Comparison of ENCODE assay signal across 13 cellular contexts in the genomic region with DNA sequence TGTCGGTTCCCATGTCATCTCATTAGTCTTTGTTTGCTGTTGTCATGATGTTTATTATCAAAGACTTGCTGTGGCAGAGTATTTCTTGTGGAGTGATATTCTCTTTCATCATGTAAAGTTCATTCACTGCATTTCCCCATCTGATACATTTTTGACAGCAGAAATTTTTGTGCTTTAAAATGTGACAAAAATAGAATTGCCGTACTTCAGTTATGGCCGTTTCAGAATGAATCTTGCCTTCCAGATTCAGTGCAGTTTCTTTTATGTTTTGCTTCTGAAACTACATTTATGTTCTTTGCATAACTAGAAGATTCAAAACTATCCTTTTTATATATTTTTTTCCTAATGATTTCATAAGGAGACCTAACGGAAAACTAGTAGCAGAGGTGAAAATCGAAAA. TPM values are rescaled to one million over a fixed set of nuclear protein-coding genes. Genes with fewer than 3 reads are reported as not detected.
A peak's percentile ranks its signal among the peaks of the same experiment; 100 is the strongest.
DNase-seq lines count a peak whose midpoint lies in the region; ATAC-seq and TF ChIP-seq lines count a peak whose summit lies in the region.
"Had no signal": no experiment of that assay in that cellular context is flagged by ENCODE, and none has a peak within 500 bp of the region (broad histone marks: within the 10 kb centered on the region; RNA-seq: fewer than 3 reads in every experiment).

No MANE protein-coding gene starts in this region.

- H4K5ac ChIP-seq in IMR-90 (ENCODE audit: low read depth, low read length): no peak overlapping the region; the same call in 1 of the 2 replicates

- H2BK15ac ChIP-seq in IMR-90 (ENCODE audit: low read depth, low read length): no peak overlapping the region

- dilution Hi-C loops in IMR-90 (cut with HindIII; ENCODE audit: low sequenced_read_pairs, unreplicated experiment): no loop called here

- H3K4me1 ChIP-seq in IMR-90 (ENCODE audit: control insufficient read depth, insufficient read depth, low read length): no peaks in the 10 kb centered on the region
- no peaks in the 10 kb centered on the region for H3K4me1 ChIP-seq in smooth muscle cell (ENCODE audit: low read depth)
- H3K4me1 ChIP-seq: prostate gland, SJCRH30 had no signal

- H3K27me3 ChIP-seq in IMR-90 (ENCODE audit: control insufficient read depth, insufficient read depth, low read length) (no peaks in the 10 kb centered on the region; the same call in none of the 2 replicates), smooth muscle cell (ENCODE audit: low read depth) (no peaks in the 10 kb centered on the region)
- H3K27me3 ChIP-seq: SJCRH30 had no signal

- no peak overlapping the region for H2BK20ac ChIP-seq in IMR-90 (ENCODE audit: low read depth, low read length)

- H2AK9ac ChIP-seq in IMR-90 (replicated peaks; ENCODE audit: low read depth, low read length, poor library complexity): no peak overlapping the region

- H3K56ac ChIP-seq in IMR-90 (ENCODE audit: extremely low read depth, insufficient read depth, low read length): no peak overlapping the region

- H2AFZ ChIP-seq in IMR-90 (replicated peaks; ENCODE audit: low read length, poor library complexity): no peak overlapping the region
- no peak overlapping the region for H2AFZ ChIP-seq in smooth muscle cell (ENCODE audit: low read depth)

- H3F3A ChIP-seq in smooth muscle cell (ENCODE audit: low read depth): no peaks in the 10 kb centered on the region

- H3K79me2 ChIP-seq in smooth muscle cell (ENCODE audit: low read depth): no peaks in the 10 kb centered on the region

- H4K20me1 ChIP-seq in IMR-90 (ENCODE audit: insufficient read depth, low read length) (no peaks in the 10 kb centered on the region), smooth muscle cell (ENCODE audit: low read depth) (no peaks in the 10 kb centered on the region)

- H4K91ac ChIP-seq in IMR-90 (ENCODE audit: insufficient read depth, low read depth, low read length): no peak overlapping the region

- in situ Hi-C loops in IMR-90 (cut with MboI; ENCODE audit: low sequenced_read_pairs): no loop called here

- H3K4me1 Mint-ChIP-seq in activated T-cell treated with anti-CD3 and anti-CD28 coated beads, Interleukin-2, amount 50 U/mL, for 72 hours (ENCODE audit: low read depth): peaks cover 22% of the 10 kb centered on the region
- peaks cover 14% of the 10 kb centered on the region for H3K4me1 Mint-ChIP-seq in stimulated activated memory B cell treated with anti-CD40 and anti-IgM and Interleukin-4, amounts not matched to agents 10 μg/mL and 1 μg/mL and 100 μg/mL, for 72 hours

- H4K8ac ChIP-seq in IMR-90 (ENCODE audit: low read depth in 2 of 2, low read length in 2 of 2): peak overlapping the region in 1 of 2 experiments; percentile 35; a peak in 1 of 4 replicates

- POLR2A ChIA-PET in IMR-90 (lab: Charles Lee; ENCODE audit: unreplicated experiment): no interaction called here

- no peak for TF ChIP-seq RAD21 in IMR-90 (IDR thresholded peaks at IDR 0.05; ENCODE audit: low read length)

- H2AK5ac ChIP-seq in IMR-90 (ENCODE audit: low read depth, low read length): no peak overlapping the region

- H3K23ac ChIP-seq in IMR-90 (ENCODE audit: low read depth, low read length): no peak overlapping the region

- WGBS in IMR-90 (ENCODE audit: extremely low coverage in 2 of 2, insufficient read length in 1 of 2), 2 experiments: no CpG with 5 or more reads among the region's 5 CpGs
- 89% methylated on average over 5 of the region's 5 CpGs for WGBS in smooth muscle cell (ENCODE audit: low lambda C conversion rate)

- H3K9ac ChIP-seq in IMR-90 (ENCODE audit: low read depth, low read length) (no peak overlapping the region; the same call in 1 of the 2 replicates), smooth muscle cell (ENCODE audit: low read depth) (no peak overlapping the region)

- TF ChIP-seq POLR2A in IMR-90 (IDR thresholded peaks at IDR 0.05; ENCODE audit: low read depth, low read length): no peak

- no peak for DNase-seq in activated T-cell treated with anti-CD3 and anti-CD28 coated beads, Interleukin-2, amount 50 U/mL, for 72 hours
- DNase-seq in activated T-cell treated with anti-CD3 and anti-CD28 coated beads, Interleukin-2, amount 50 U/mL, for 48 hours: no peak
- DNase-seq in IMR-90: no peak
- DNase-seq in kidney tubule cell (ENCODE audit: low spot score): no peak
- no peak for DNase-seq in smooth muscle cell (lab: John Stamatoyannopoulos, UW; ENCODE audit: unreplicated experiment)
- DNase-seq in NCI-H446 treated with DMSO at 0.1 percent for 48 hours (lab: John Stamatoyannopoulos, UW): no peak
- DNase-seq: KG1, left ventricle myocardium superior, SJCRH30 had no signal

- H3K27ac ChIP-seq in IMR-90 (ENCODE audit: insufficient read depth, low read length) (no peak overlapping the region), smooth muscle cell (ENCODE audit: low read depth) (no peak overlapping the region)
- H3K27ac ChIP-seq: prostate gland, SJCRH30 had no signal

- H3K27ac Mint-ChIP-seq in activated T-cell treated with anti-CD3 and anti-CD28 coated beads, Interleukin-2, amount 50 U/mL, for 72 hours: peak overlapping the region; percentile 94
- peak overlapping the region; percentile 84 for H3K27ac Mint-ChIP-seq in stimulated activated memory B cell treated with anti-CD40 and anti-IgM and Interleukin-4, amounts not matched to agents 10 μg/mL and 1 μg/mL and 100 μg/mL, for 72 hours

- no peak overlapping the region for H3K4ac ChIP-seq in IMR-90 (ENCODE audit: low read depth, low read length)

- no peaks in the 10 kb centered on the region for H3K9me3 Mint-ChIP-seq in activated T-cell treated with anti-CD3 and anti-CD28 coated beads, Interleukin-2, amount 50 U/mL, for 72 hours
- H3K9me3 Mint-ChIP-seq in stimulated activated memory B cell treated with anti-CD40 and anti-IgM and Interleukin-4, amounts not matched to agents 10 μg/mL and 1 μg/mL and 100 μg/mL, for 72 hours: no peaks in the 10 kb centered on the region

- intact Hi-C loops in IMR-90 (cut with micrococcal nuclease): no loop called here

- no peak overlapping the region for H3K14ac ChIP-seq in IMR-90 (replicated peaks; ENCODE audit: low read depth, low read length)

- peak; percentile 25 to 26 for ATAC-seq in activated T-cell treated with anti-CD3 and anti-CD28 coated beads, Interleukin-2, amount 50 U/mL, for 72 hours (replicated peaks in 1 of 2)
- ATAC-seq in GM21723 (IDR thresholded peaks at IDR 0.05; ENCODE audit: unreplicated experiment) (peak; percentile 47), IMR-90 (ENCODE audit: low read depth) (no peak)
- no peak for ATAC-seq in stimulated activated memory B cell treated with anti-CD40 and anti-IgM and Interleukin-4, amounts not matched to agents 10 μg/mL and 1 μg/mL and 100 μg/mL, for 72 hours
- ATAC-seq: HCT116, left ventricle myocardium superior had no signal

- H3K9me3 ChIP-seq in IMR-90 (ENCODE audit: control insufficient read depth, insufficient read depth, low read length) (no peaks in the 10 kb centered on the region), smooth muscle cell (replicated peaks; ENCODE audit: low read depth) (no peaks in the 10 kb centered on the region)
- H3K9me3 ChIP-seq: prostate gland, SJCRH30 had no signal

- H3K36me3 Mint-ChIP-seq in activated T-cell treated with anti-CD3 and anti-CD28 coated beads, Interleukin-2, amount 50 U/mL, for 72 hours (ENCODE audit: insufficient read depth in 2 of 2): peaks cover 16 to 24% of the 10 kb centered on the region in 2 donors
- peaks cover 43% of the 10 kb centered on the region for H3K36me3 Mint-ChIP-seq in stimulated activated memory B cell treated with anti-CD40 and anti-IgM and Interleukin-4, amounts not matched to agents 10 μg/mL and 1 μg/mL and 100 μg/mL, for 72 hours

- CTCF ChIA-PET in IMR-90 (lab: Yijun Ruan, JAX): interaction anchor here (0.6 to 1.0 kb wide), 2 partner anchors 447 to 457 kb away, joined by 3 read pairs; no protein-coding TSS in a partner anchor

- no peak for TF ChIP-seq CTCF in IMR-90 (conservative IDR thresholded peaks at IDR 0.05; ENCODE audit: low read depth, low read length)
- TF ChIP-seq CTCF in smooth muscle cell (IDR thresholded peaks at IDR 0.05; ENCODE audit: borderline replicate concordance, insufficient read depth, poor library complexity, severe bottlenecking): no peak

- H3K9me1 ChIP-seq in IMR-90 (ENCODE audit: insufficient read depth, low read length): no peaks in the 10 kb centered on the region

- H2BK5ac ChIP-seq in IMR-90 (ENCODE audit: low read depth, low read length, poor library complexity, severe bottlenecking): peak overlapping the region; percentile 65

- H3K18ac ChIP-seq in IMR-90 (ENCODE audit: low read depth, low read length): peak overlapping the region; percentile 74; the same call in 1 of the 2 replicates

- H3K4me3 ChIP-seq in IMR-90 (ENCODE audit: insufficient read depth, low read depth, low read length) (no peak overlapping the region), smooth muscle cell (no peak overlapping the region)
- H3K4me3 ChIP-seq: prostate gland, SJCRH30 had no signal

- H3K79me1 ChIP-seq in IMR-90 (ENCODE audit: low read depth in 1 of 2, low read length in 2 of 2): no peaks in the 10 kb centered on the region

- BruUV-seq in IMR-90 (replicated peaks; lab: Mats Ljungman, UMichigan): no TSS peak

- H3K4me3 Mint-ChIP-seq in activated T-cell treated with anti-CD3 and anti-CD28 coated beads, Interleukin-2, amount 50 U/mL, for 72 hours: peak overlapping the region; percentile 71 to 81
- H3K4me3 Mint-ChIP-seq in stimulated activated memory B cell treated with anti-CD40 and anti-IgM and Interleukin-4, amounts not matched to agents 10 μg/mL and 1 μg/mL and 100 μg/mL, for 72 hours: peak overlapping the region; percentile 29

- no peak overlapping the region for H2BK120ac ChIP-seq in IMR-90 (ENCODE audit: low read depth, low read length)

- H3K27me3 Mint-ChIP-seq in activated T-cell treated with anti-CD3 and anti-CD28 coated beads, Interleukin-2, amount 50 U/mL, for 72 hours (ENCODE audit: low read depth): peaks cover 14% of the 10 kb centered on the region
- H3K27me3 Mint-ChIP-seq in stimulated activated memory B cell treated with anti-CD40 and anti-IgM and Interleukin-4, amounts not matched to agents 10 μg/mL and 1 μg/mL and 100 μg/mL, for 72 hours: no peaks in the 10 kb centered on the region

- H3K36me3 ChIP-seq in IMR-90 (ENCODE audit: control insufficient read depth, insufficient read depth, low read length) (peaks cover 7% of the 10 kb centered on the region), smooth muscle cell (ENCODE audit: low read depth) (no peaks in the 10 kb centered on the region)
- H3K36me3 ChIP-seq: prostate gland had no signal

- H3K4me2 ChIP-seq in IMR-90 (ENCODE audit: low read depth, low read length) (no peak overlapping the region), smooth muscle cell (no peak overlapping the region)

RNA-seq across cellular contexts. Expression of gene CSTF2, which starts 10.0 kb away (rescaled TPM):
- total RNA-seq in activated T-cell treated with anti-CD3 and anti-CD28 coated beads, Interleukin-2, amount 50 U/mL, for 72 hours: 10 to 100 TPM; 32.8 to 33.0 TPM
- total RNA-seq in IMR-90 (2012; rRNA removed) (27.8 and 30.3 TPM in 2 replicates), smooth muscle cell (18.4 and 23.0 TPM in 2 replicates)
- polyA plus RNA-seq in IMR-90 (2012; rRNA removed) (21.8 and 22.8 TPM in 2 replicates), smooth muscle cell (16.7 and 21.5 TPM in 2 replicates)
- 13.0 and 19.0 TPM in 2 replicates for polyA plus RNA-seq in IMR-90 (2012; cell fraction: cytosol; rRNA removed)
- polyA plus RNA-seq in IMR-90 (2012; cell fraction: nucleus; rRNA removed; ENCODE audit: low replicate concordance): 16.5 and 22.1 TPM in 2 replicates

RNA-seq across cellular contexts. Expression of gene NOX1, which starts 44.0 kb away (rescaled TPM):
- not detected for total RNA-seq in activated T-cell treated with anti-CD3 and anti-CD28 coated beads, Interleukin-2, amount 50 U/mL, for 72 hours
- total RNA-seq in IMR-90 (2012; rRNA removed) (not detected in 2 replicates), smooth muscle cell (not detected in 2 replicates)
- polyA plus RNA-seq in IMR-90 (2012; rRNA removed) (0.04 TPM in 1 of 2 replicates, not detected in the other), smooth muscle cell (0.35 TPM in 1 of 2 replicates, not detected in the other)
- not detected in 2 replicates for polyA plus RNA-seq in IMR-90 (2012; cell fraction: cytosol; rRNA removed)
- 0.05 TPM in 1 of 2 replicates, not detected in the other for polyA plus RNA-seq in IMR-90 (2012; cell fraction: nucleus; rRNA removed; ENCODE audit: low replicate concordance)
- total RNA-seq: left ventricle myocardium superior, SJCRH30 had no signal

Comparison
In these comparisons a context has a peak if more than half of its experiments do, and no peak if none do; other contexts are left out.
1. ATAC-seq: peak in activated T-cell treated with anti-CD3 and anti-CD28 coated beads, Interleukin-2, amount 50 U/mL, for 72 hours (2 of 2) and GM21723 (single experiment); none in IMR-90 (single experiment) and stimulated activated memory B cell treated with anti-CD40 and anti-IgM and Interleukin-4, amounts not matched to agents 10 μg/mL and 1 μg/mL and 100 μg/mL, for 72 hours (single experiment).